In the genomic region with DNA sequence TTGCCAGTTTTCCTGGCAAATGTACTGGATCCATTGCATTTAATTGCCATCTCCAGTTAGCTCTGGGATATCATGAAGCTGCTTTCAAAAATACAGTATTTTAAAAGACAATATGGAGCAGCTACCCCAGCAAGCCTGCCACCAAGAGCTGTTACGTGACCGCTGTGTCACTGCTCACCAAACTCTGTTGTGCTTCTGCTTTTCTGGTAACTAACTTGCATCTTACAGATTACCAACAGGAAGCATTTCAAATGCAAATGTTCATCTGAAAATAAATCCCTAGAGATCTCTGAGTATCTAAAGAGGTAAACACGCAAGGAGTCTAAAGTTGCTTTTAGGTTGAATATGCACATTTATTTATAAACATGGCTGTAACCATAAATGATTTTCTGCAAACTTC, we compare ENCODE assay signal across 14 cellular contexts.
DNase-seq lines count a peak whose midpoint lies in the region; ATAC-seq and TF ChIP-seq lines count a peak whose summit lies in the region.
"Had no signal": no experiment of that assay in that cellular context is flagged by ENCODE, and none has a peak within 500 bp of the region (broad histone marks: within the 10 kb centered on the region; RNA-seq: fewer than 3 reads in every experiment).

No MANE protein-coding gene starts in this region.

- in situ Hi-C loops in GM13976 (cut with MboI; ENCODE audit: low sequenced_read_pairs, unreplicated experiment) = no loop called here

- no peaks in the 10 kb centered on the region for H3K27me3 ChIP-seq in foreskin keratinocyte

- ATAC-seq in GM21367 (IDR thresholded peaks at IDR 0.05; ENCODE audit: unreplicated experiment) (peak; percentile 96), HG02973 (IDR thresholded peaks at IDR 0.05; ENCODE audit: unreplicated experiment) (peak; percentile 86), foreskin keratinocyte (no peak)
- ATAC-seq: Right ventricle myocardium inferior had no signal

- no peak for TF ChIP-seq CTCF in GM13976 (IDR thresholded peaks at IDR 0.05; ENCODE audit: borderline replicate concordance, control extremely low read depth, extremely low read depth, insufficient read depth, missing control alignments)
- no peak for TF ChIP-seq CTCF in foreskin keratinocyte (conservative IDR thresholded peaks at IDR 0.05)

- DNase-seq in GM13976 (ENCODE audit: low spot score) (peak; percentile 11), NOMO-1 (lab: John Stamatoyannopoulos, UW; ENCODE audit: unreplicated experiment in 2 of 2) (peak; percentile 49 to 80), foreskin keratinocyte (no peak), NCI-H524 (lab: John Stamatoyannopoulos, UW) (no peak), NCI-H2196 (lab: John Stamatoyannopoulos, UW; ENCODE audit: unreplicated experiment) (no peak)
- DNase-seq in activated T-cell treated with anti-CD3 and anti-CD28 coated beads, Interleukin-2, amount 50 U/mL, for 48 hours = no peak
- DNase-seq: GM23248, immature natural killer cell, IMR-90 had no signal

- H3K27ac ChIP-seq in foreskin keratinocyte = no peak overlapping the region
- H3K27ac ChIP-seq: GM23248, skin epidermis, VCaP had no signal

- no peaks in the 10 kb centered on the region for H3K4me1 ChIP-seq in foreskin keratinocyte

Comparison
In these comparisons a context has a peak if more than half of its experiments do, and no peak if none do; other contexts are left out.
1. DNase-seq: peak in GM13976 (single experiment) and NOMO-1 (2 of 2); none in foreskin keratinocyte (0 of 2), NCI-H524 (0 of 2), NCI-H2196 (single experiment) and activated T-cell treated with anti-CD3 and anti-CD28 coated beads, Interleukin-2, amount 50 U/mL, for 48 hours (0 of 2).